In genomic region chr1:222557148-222557547, GRCh38 we compare ENCODE assay signal across 19 cellular contexts. TPM values are rescaled to one million over a fixed set of nuclear protein-coding genes. Genes with fewer than 3 reads are reported as not detected.
A peak's percentile ranks its signal among the peaks of the same experiment; 100 is the strongest.
DNase-seq lines count a peak whose midpoint lies in the region; ATAC-seq and TF ChIP-seq lines count a peak whose summit lies in the region.
"Had no signal": no experiment of that assay in that cellular context is flagged by ENCODE, and none has a peak within 500 bp of the region (broad histone marks: within the 10 kb centered on the region; RNA-seq: fewer than 3 reads in every experiment).

No MANE protein-coding gene starts in this region.

- H3K27ac Mint-ChIP-seq in MCF 10A (ENCODE audit: low read depth, unreplicated experiment), result no peak overlapping the region
- H3K27ac Mint-ChIP-seq in activated CD8-positive, alpha-beta T cell treated with anti-CD3 and anti-CD28 coated beads, Interleukin-2, amount 10 ng/mL, durations not matched to agents 7 days and 5 days, result no peak overlapping the region
- H3K27ac Mint-ChIP-seq: IgD-negative memory B cell had no signal

- H3K9me3 Mint-ChIP-seq in MCF 10A (ENCODE audit: unreplicated experiment), result no peaks in the 10 kb centered on the region
- no peaks in the 10 kb centered on the region for H3K9me3 Mint-ChIP-seq in activated CD8-positive, alpha-beta T cell treated with anti-CD3 and anti-CD28 coated beads, Interleukin-2, amount 10 ng/mL, durations not matched to agents 7 days and 5 days (ENCODE audit: insufficient read depth)
- H3K9me3 Mint-ChIP-seq: IgD-negative memory B cell had no signal

- H3K27me3 ChIP-seq in breast epithelium, result no peaks in the 10 kb centered on the region
- H3K27me3 ChIP-seq in brain microvascular endothelial cell (replicated peaks), result no peaks in the 10 kb centered on the region
- no peaks in the 10 kb centered on the region for H3K27me3 ChIP-seq in adrenal gland
- H3K27me3 ChIP-seq in gastroesophageal sphincter, result no peaks in the 10 kb centered on the region

- 75 to 78% (median 76%) methylated on average over 6 of the region's 6 CpGs for WGBS in adrenal gland, 4 donors
- WGBS in gastroesophageal sphincter (ENCODE audit: low coverage in 1 of 2), 2 donors, result 50 to 76% methylated on average over 2 to 6 of the region's 6 CpGs

- intact Hi-C loops in MCF 10A (cut with micrococcal nuclease), result no loop called here
- intact Hi-C loops in breast epithelium (cut with DNase I; ENCODE audit: low total_unique reads), result no loop called here
- intact Hi-C loops in adrenal gland (cut with DNase I), result no loop called here

- H3K4me1 ChIP-seq in breast epithelium, result no peaks in the 10 kb centered on the region
- no peaks in the 10 kb centered on the region for H3K4me1 ChIP-seq in adrenal gland (replicated peaks in 1 of 2)
- H3K4me1 ChIP-seq in gastroesophageal sphincter, result no peaks in the 10 kb centered on the region
- H3K4me1 ChIP-seq: HAP-1 had no signal

- in situ Hi-C loops in brain microvascular endothelial cell (cut with HindIII; ENCODE audit: low pct_ligation_motif_present, low sequenced_read_pairs), result no loop called here

- TSS peak; percentile 1 for BruUV-seq in MCF 10A (replicated peaks; lab: Mats Ljungman, UMichigan)

- H3K4me3 Mint-ChIP-seq in MCF 10A (ENCODE audit: unreplicated experiment), result no peak overlapping the region
- no peak overlapping the region for H3K4me3 Mint-ChIP-seq in activated CD8-positive, alpha-beta T cell treated with anti-CD3 and anti-CD28 coated beads, Interleukin-2, amount 10 ng/mL, durations not matched to agents 7 days and 5 days
- H3K4me3 Mint-ChIP-seq: IgD-negative memory B cell had no signal

- TF ChIP-seq POLR2A in breast epithelium (IDR thresholded peaks at IDR 0.05) (no peak), adrenal gland (IDR thresholded peaks at IDR 0.05) (no peak), gastroesophageal sphincter (IDR thresholded peaks at IDR 0.05) (no peak), erythroblast (IDR thresholded peaks at IDR 0.05; ENCODE audit: low read length) (no peak)

- CTCF ChIA-PET in MCF 10A (lab: Yijun Ruan, JAX), result interaction anchor here (0.8 to 1.8 kb wide), 7 partner anchors 10 to 92 kb away, joined by 3 to 4 read pairs (median 3); no protein-coding TSS in a partner anchor
- CTCF ChIA-PET in activated CD8-positive, alpha-beta T cell treated with anti-CD3 and anti-CD28 coated beads, Interleukin-2, amount 10 ng/mL, durations not matched to agents 7 days and 5 days (lab: Charles Lee), result no interaction called here

- H3K4me3 ChIP-seq in breast epithelium (no peak overlapping the region), brain microvascular endothelial cell (ENCODE audit: low read depth, low read length) (no peak overlapping the region), fibroblast of the aortic adventitia (ENCODE audit: low read depth, low read length) (no peak overlapping the region), adrenal gland (no peak overlapping the region), gastroesophageal sphincter (no peak overlapping the region)
- H3K4me3 ChIP-seq: GM12878, HAP-1 had no signal

- DNase-seq in MCF 10A (ENCODE audit: unreplicated experiment) (peak; percentile 32), breast epithelium (ENCODE audit: low spot score in 2 of 2) (no peak), brain microvascular endothelial cell (peak; percentile 33), fibroblast of the aortic adventitia (ENCODE audit: low read depth) (peak; percentile 9), adrenal gland (no peak), erythroblast (lab: John Stamatoyannopoulos, UW) (no peak)
- no peak for DNase-seq in activated CD8-positive, alpha-beta T cell treated with anti-CD3 and anti-CD28 coated beads, Interleukin-2, amount 10 ng/mL, durations not matched to agents 7 days and 5 days
- DNase-seq: COR-L47, DMS153, NCI-H1048, NCI-H146, NCI-H345, NCI-H526 treated with DMSO at 0.1 percent for 48 hours, PC-3 had no signal

- no peak overlapping the region for H3K27ac ChIP-seq in breast epithelium
- no peak overlapping the region for H3K27ac ChIP-seq in brain microvascular endothelial cell
- H3K27ac ChIP-seq in adrenal gland, result no peak overlapping the region
- no peak overlapping the region for H3K27ac ChIP-seq in gastroesophageal sphincter
- H3K27ac ChIP-seq: C4-2B had no signal

- H3K36me3 Mint-ChIP-seq in MCF 10A (ENCODE audit: insufficient read depth, unreplicated experiment), result peaks cover 67% of the 10 kb centered on the region
- H3K36me3 Mint-ChIP-seq in activated CD8-positive, alpha-beta T cell treated with anti-CD3 and anti-CD28 coated beads, Interleukin-2, amount 10 ng/mL, durations not matched to agents 7 days and 5 days (ENCODE audit: low read depth), result peaks cover 18% of the 10 kb centered on the region

- H3K9me3 ChIP-seq in breast epithelium (no peaks in the 10 kb centered on the region), adrenal gland (replicated peaks in 1 of 3) (no peaks in the 10 kb centered on the region), gastroesophageal sphincter (no peaks in the 10 kb centered on the region)
- H3K9me3 ChIP-seq: HAP-1 had no signal

- TF ChIP-seq CTCF in MCF 10A (IDR thresholded peaks at IDR 0.05; ENCODE audit: unreplicated experiment) (no peak), breast epithelium (IDR thresholded peaks at IDR 0.05) (no peak), brain microvascular endothelial cell (IDR thresholded peaks at IDR 0.05; ENCODE audit: low read depth, low read length, missing control alignments) (no peak), fibroblast of the aortic adventitia (IDR thresholded peaks at IDR 0.05; ENCODE audit: insufficient read depth, low read length) (no peak), adrenal gland (IDR thresholded peaks at IDR 0.05) (no peak), gastroesophageal sphincter (IDR thresholded peaks at IDR 0.05) (no peak)

- POLR2A ChIA-PET in MCF 10A (lab: Yijun Ruan, JAX), result interaction anchor here (0.6 to 1.4 kb wide), 4 partner anchors 10 to 180 kb away, joined by 3 to 11 read pairs (median 4); partner anchors contain the start of genes FAM177B and TAF1A
- POLR2A ChIA-PET in activated CD8-positive, alpha-beta T cell treated with anti-CD3 and anti-CD28 coated beads, Interleukin-2, amount 10 ng/mL, durations not matched to agents 7 days and 5 days (lab: Charles Lee), result no interaction called here

- no peak for TF ChIP-seq EP300 in gastroesophageal sphincter (IDR thresholded peaks at IDR 0.05)

- no peaks in the 10 kb centered on the region for H3K4me1 Mint-ChIP-seq in MCF 10A (ENCODE audit: insufficient read depth, unreplicated experiment)
- no peaks in the 10 kb centered on the region for H3K4me1 Mint-ChIP-seq in activated CD8-positive, alpha-beta T cell treated with anti-CD3 and anti-CD28 coated beads, Interleukin-2, amount 10 ng/mL, durations not matched to agents 7 days and 5 days (ENCODE audit: low read depth)

- no peaks in the 10 kb centered on the region for H3K27me3 Mint-ChIP-seq in MCF 10A (ENCODE audit: insufficient read depth, unreplicated experiment)
- no peaks in the 10 kb centered on the region for H3K27me3 Mint-ChIP-seq in activated CD8-positive, alpha-beta T cell treated with anti-CD3 and anti-CD28 coated beads, Interleukin-2, amount 10 ng/mL, durations not matched to agents 7 days and 5 days (ENCODE audit: low read depth)
- H3K27me3 Mint-ChIP-seq: IgD-negative memory B cell had no signal

- H3K36me3 ChIP-seq in breast epithelium (no peaks in the 10 kb centered on the region), brain microvascular endothelial cell (replicated peaks) (peaks cover 12% of the 10 kb centered on the region), adrenal gland (replicated peaks in 1 of 2) (peaks cover 0 to 32% of the 10 kb centered on the region in 2 donors), gastroesophageal sphincter (peaks cover 0 to 53% of the 10 kb centered on the region in 2 donors)

- no peak for ATAC-seq in activated CD8-positive, alpha-beta T cell treated with anti-CD3 and anti-CD28 coated beads, Interleukin-2, amount 10 ng/mL, durations not matched to agents 7 days and 5 days
- ATAC-seq in gastroesophageal sphincter, result no peak
- ATAC-seq: GM12878, PC-3 had no signal

RNA-seq across cellular contexts. Expression of gene HHIPL2, which starts 9.2 kb away (rescaled TPM):
- 1.1 and 1.7 TPM in 2 replicates for total RNA-seq in MCF 10A (2022)
- total RNA-seq in breast epithelium, result under 1 TPM in 2 of 3 donors, not detected in 1; 0.59 to 0.98 TPM
- total RNA-seq in fibroblast of the aortic adventitia (ENCODE audit: low replicate concordance), result 0.18 TPM in 1 of 2 replicates, not detected in the other
- total RNA-seq in adrenal gland, result under 1 TPM in 4 of 8 donors, not detected in 4; 0.11 to 0.28 (median 0.17) TPM
- 1 to 10 TPM in 2 of 3 donors, under 1 TPM in 1; 0.86 to 1.9 (median 1.7) TPM for polyA plus RNA-seq in adrenal gland
- total RNA-seq in activated CD8-positive, alpha-beta T cell treated with anti-CD3 and anti-CD28 coated beads, Interleukin-2, amount 10 ng/mL, durations not matched to agents 7 days and 5 days, result under 1 TPM; 0.18 to 0.50 TPM
- not detected for total RNA-seq in gastroesophageal sphincter
- polyA plus RNA-seq: IgD-negative memory B cell had no signal

RNA-seq across cellular contexts. Expression of gene TAF1A, which starts 32.6 kb away (rescaled TPM):
- total RNA-seq in MCF 10A (2022) (38.2 and 39.3 TPM in 2 replicates), breast epithelium (10 to 100 TPM in 1 of 3 donors, 1 to 10 TPM in 2; 3.2 to 10.7 (median 6.9) TPM), fibroblast of the aortic adventitia (ENCODE audit: low replicate concordance) (11.8 and 16.5 TPM in 2 replicates), adrenal gland (1 to 10 TPM; 1.6 to 9.4 (median 5.7) TPM), gastroesophageal sphincter (1 to 10 TPM; 2.2 to 4.8 (median 3.7) TPM)
- 1 to 10 TPM; 1.4 to 6.6 (median 1.6) TPM for polyA plus RNA-seq in adrenal gland
- total RNA-seq in activated CD8-positive, alpha-beta T cell treated with anti-CD3 and anti-CD28 coated beads, Interleukin-2, amount 10 ng/mL, durations not matched to agents 7 days and 5 days, result 10 to 100 TPM in 1 of 2 experiments, 1 to 10 TPM in 1; 10.0 to 12.8 TPM

Comparison
In these comparisons a context has a peak if more than half of its experiments do, and no peak if none do; other contexts are left out.
1. DNase-seq: peak in MCF 10A (single experiment), brain microvascular endothelial cell (single experiment) and fibroblast of the aortic adventitia (single experiment); none in breast epithelium (0 of 2), adrenal gland (0 of 7), activated CD8-positive, alpha-beta T cell treated with anti-CD3 and anti-CD28 coated beads, Interleukin-2, amount 10 ng/mL, durations not matched to agents 7 days and 5 days (single experiment) and erythroblast (0 of 2).